ENCODE assay signal across 8 cellular contexts in the genomic region with DNA sequence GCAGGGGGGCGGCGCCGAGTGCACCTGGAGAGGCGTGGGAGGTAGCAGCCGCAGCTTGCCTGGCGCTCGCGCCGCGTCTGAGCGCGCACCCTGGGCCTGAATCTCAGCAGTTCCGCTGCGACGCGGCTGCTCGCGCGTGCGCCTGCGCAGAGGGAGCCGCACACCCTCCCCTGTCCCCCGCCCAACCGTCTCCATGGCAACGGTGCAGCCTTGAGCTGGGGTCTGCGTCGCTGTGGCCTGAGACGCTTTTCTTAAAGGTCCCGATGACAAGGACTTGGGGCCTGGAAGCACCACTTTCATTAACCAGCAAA. TPM values are rescaled to one million over a fixed set of nuclear protein-coding genes. Genes with fewer than 3 reads are reported as not detected.
A peak's percentile ranks its signal among the peaks of the same experiment; 100 is the strongest.
DNase-seq lines count a peak whose midpoint lies in the region; ATAC-seq, FAIRE-seq and TF ChIP-seq lines count a peak whose summit lies in the region.
"Had no signal": no experiment of that assay in that cellular context is flagged by ENCODE, and none has a peak within 500 bp of the region (broad histone marks: within the 10 kb centered on the region; RNA-seq: fewer than 3 reads in every experiment).

A gene with protein sequence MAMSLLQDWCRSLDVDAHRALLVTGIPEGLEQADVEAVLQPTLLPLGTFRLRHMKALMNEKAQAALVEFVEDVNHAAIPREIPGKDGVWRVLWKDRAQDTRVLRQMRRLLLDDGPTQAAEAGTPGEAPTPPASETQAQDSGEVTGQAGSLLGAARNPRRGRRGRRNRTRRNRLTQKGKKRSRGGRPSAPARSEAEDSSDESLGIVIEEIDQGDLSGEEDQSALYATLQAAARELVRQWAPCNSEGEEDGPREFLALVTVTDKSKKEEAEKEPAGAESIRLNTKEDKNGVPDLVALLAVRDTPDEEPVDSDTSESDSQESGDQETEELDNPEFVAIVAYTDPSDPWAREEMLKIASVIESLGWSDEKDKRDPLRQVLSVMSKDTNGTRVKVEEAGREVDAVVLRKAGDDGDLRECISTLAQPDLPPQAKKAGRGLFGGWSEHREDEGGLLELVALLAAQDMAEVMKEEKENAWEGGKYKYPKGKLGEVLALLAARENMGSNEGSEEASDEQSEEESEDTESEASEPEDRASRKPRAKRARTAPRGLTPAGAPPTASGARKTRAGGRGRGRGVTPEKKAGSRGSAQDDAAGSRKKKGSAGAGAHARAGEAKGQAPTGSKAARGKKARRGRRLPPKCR (minus strand): TSS at position 79 of the 311 bp plus-strand sequence. CDS start 402 bp downstream, outside the sequence.

- no peaks in the 10 kb centered on the region for H3K9me3 Mint-ChIP-seq in T-helper 1 cell treated with Interleukin-12 subunit alpha and Interleukin-12 subunit beta and Interleukin-4 antibody, amounts not matched to agents 30 μg/mL and 1 μg/mL, for 36 hours
- H3K9me3 Mint-ChIP-seq in endothelial cell (ENCODE audit: unreplicated experiment) (no peaks in the 10 kb centered on the region), type B pancreatic cell (no peaks in the 10 kb centered on the region)

- FAIRE-seq in H54 (lab: Jason Lieb, UNC), result no peak

- H3K4me1 Mint-ChIP-seq in T-helper 1 cell treated with Interleukin-12 subunit alpha and Interleukin-12 subunit beta and Interleukin-4 antibody, amounts not matched to agents 30 μg/mL and 1 μg/mL, for 36 hours (ENCODE audit: low read depth), result peaks cover 4% of the 10 kb centered on the region
- H3K4me1 Mint-ChIP-seq in endothelial cell (ENCODE audit: unreplicated experiment) (no peaks in the 10 kb centered on the region), type B pancreatic cell (ENCODE audit: unreplicated experiment) (peaks cover 9% of the 10 kb centered on the region)

- peaks cover 70% of the 10 kb centered on the region for H3K27me3 Mint-ChIP-seq in T-helper 1 cell treated with Interleukin-12 subunit alpha and Interleukin-12 subunit beta and Interleukin-4 antibody, amounts not matched to agents 30 μg/mL and 1 μg/mL, for 36 hours (ENCODE audit: low read depth)
- H3K27me3 Mint-ChIP-seq in endothelial cell (ENCODE audit: unreplicated experiment) (peaks cover 19% of the 10 kb centered on the region), type B pancreatic cell (peaks cover 28% of the 10 kb centered on the region)

- H3K4me3 Mint-ChIP-seq in T-helper 1 cell treated with Interleukin-12 subunit alpha and Interleukin-12 subunit beta and Interleukin-4 antibody, amounts not matched to agents 30 μg/mL and 1 μg/mL, for 36 hours, result peak within 1 kb of the TSS; percentile 56
- H3K4me3 Mint-ChIP-seq in endothelial cell (ENCODE audit: unreplicated experiment) (peak within 1 kb of the TSS; percentile 71), type B pancreatic cell (peak within 1 kb of the TSS; percentile 78)

- no peaks in the 10 kb centered on the region for H3K36me3 ChIP-seq in mucosa of descending colon (ENCODE audit: low read depth)

- peak; percentile 86 for DNase-seq in NCI-H1092 (lab: John Stamatoyannopoulos, UW)
- DNase-seq in endothelial cell (ENCODE audit: low spot score), result peak; percentile 85
- DNase-seq in mucosa of descending colon, result peak in 1 of 3 donors; percentile 22
- peak; percentile 91 for DNase-seq in type B pancreatic cell (ENCODE audit: extremely low spot score, unreplicated experiment)
- no peak for DNase-seq in H54 (ENCODE audit: insufficient read length, low spot score)

- H3K27ac Mint-ChIP-seq in T-helper 1 cell treated with Interleukin-12 subunit alpha and Interleukin-12 subunit beta and Interleukin-4 antibody, amounts not matched to agents 30 μg/mL and 1 μg/mL, for 36 hours, result no peak within 1 kb of the TSS
- H3K27ac Mint-ChIP-seq in endothelial cell (ENCODE audit: unreplicated experiment), result no peak within 1 kb of the TSS
- H3K27ac Mint-ChIP-seq in type B pancreatic cell, result peak within 1 kb of the TSS; percentile 71

- intact Hi-C loops in mucosa of descending colon (cut with DNase I, micrococcal nuclease), result no loop called here

- no peaks in the 10 kb centered on the region for H3K9me3 ChIP-seq in mucosa of descending colon

- no peak within 1 kb of the TSS for H3K4me3 ChIP-seq in mucosa of descending colon

- peak; percentile 47 for ATAC-seq in mucosa of descending colon
- ATAC-seq in GM19452 (IDR thresholded peaks at IDR 0.05; ENCODE audit: unreplicated experiment), result no peak

- TF ChIP-seq CTCF in endothelial cell (IDR thresholded peaks at IDR 0.05; ENCODE audit: unreplicated experiment) (no peak), mucosa of descending colon (IDR thresholded peaks at IDR 0.05) (no peak), type B pancreatic cell (conservative IDR thresholded peaks at IDR 0.05) (no peak)

- H3K36me3 Mint-ChIP-seq in T-helper 1 cell treated with Interleukin-12 subunit alpha and Interleukin-12 subunit beta and Interleukin-4 antibody, amounts not matched to agents 30 μg/mL and 1 μg/mL, for 36 hours (ENCODE audit: low read depth), result no peaks in the 10 kb centered on the region
- H3K36me3 Mint-ChIP-seq in endothelial cell (ENCODE audit: low read depth, unreplicated experiment), result no peaks in the 10 kb centered on the region
- no peaks in the 10 kb centered on the region for H3K36me3 Mint-ChIP-seq in type B pancreatic cell

- no peak for TF ChIP-seq POLR2A in H54 (IDR thresholded peaks at IDR 0.05; ENCODE audit: low read depth, low read length)

- H3K4me1 ChIP-seq in mucosa of descending colon (ENCODE audit: low read depth), result peaks cover 7% of the 10 kb centered on the region

RNA-seq across cellular contexts. Expression of the gene that starts here (rescaled TPM):
- total RNA-seq in endothelial cell (ENCODE audit: unreplicated experiment) (1.3 TPM), mucosa of descending colon (1 to 10 TPM in 1 of 3 donors, under 1 TPM in 2; 0.12 to 2.3 (median 0.36) TPM), type B pancreatic cell (ENCODE audit: low replicate concordance) (0.17 and 2.4 TPM in 2 replicates)
- total RNA-seq: NCI-H460 had no signal
